ENCODE assay signal across 8 cellular contexts in the genomic region with DNA sequence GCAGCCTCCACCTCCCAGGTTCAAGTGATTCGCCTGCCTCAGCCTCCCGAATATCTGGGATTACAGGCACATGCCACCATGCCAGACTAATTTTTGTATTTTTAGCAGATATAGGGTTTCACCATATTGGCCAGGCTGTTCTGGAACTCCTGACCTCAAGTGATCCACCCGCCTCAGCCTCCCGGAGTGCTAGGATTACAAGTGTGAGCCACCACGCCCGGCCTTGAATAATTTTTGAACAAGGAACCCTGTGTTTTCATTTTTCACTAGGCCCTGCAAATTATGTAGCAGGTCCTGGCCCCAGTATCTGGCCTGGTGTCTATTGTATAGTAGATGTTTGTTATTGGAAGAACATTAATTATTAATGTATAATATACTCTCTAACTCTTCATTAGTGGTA.
"Had no signal": no experiment of that assay in that cellular context is flagged by ENCODE, and none has a peak within 500 bp of the region (broad histone marks: within the 10 kb centered on the region; RNA-seq: fewer than 3 reads in every experiment).

No MANE protein-coding gene starts in this region.

- H3K4me1 Mint-ChIP-seq: IgD-negative memory B cell had no signal

- DNase-seq: IMR-90, KBM-7, KG1 had no signal

- H3K9me3 Mint-ChIP-seq: IgD-negative memory B cell had no signal

- H3K4me3 Mint-ChIP-seq: IgD-negative memory B cell had no signal

- H3K4me2 ChIP-seq: KMS-11 had no signal

- H3K27ac ChIP-seq: HL-60, KMS-11 had no signal

- H3K27me3 Mint-ChIP-seq: IgD-negative memory B cell had no signal

- H3K27ac Mint-ChIP-seq: IgD-negative memory B cell had no signal

- ATAC-seq: HepG2, K562 had no signal

- H3K9ac ChIP-seq: KMS-11 had no signal

- H3K4me3 ChIP-seq: K562 had no signal
